19 cellular contexts compared by ENCODE assay signal in the genomic region with DNA sequence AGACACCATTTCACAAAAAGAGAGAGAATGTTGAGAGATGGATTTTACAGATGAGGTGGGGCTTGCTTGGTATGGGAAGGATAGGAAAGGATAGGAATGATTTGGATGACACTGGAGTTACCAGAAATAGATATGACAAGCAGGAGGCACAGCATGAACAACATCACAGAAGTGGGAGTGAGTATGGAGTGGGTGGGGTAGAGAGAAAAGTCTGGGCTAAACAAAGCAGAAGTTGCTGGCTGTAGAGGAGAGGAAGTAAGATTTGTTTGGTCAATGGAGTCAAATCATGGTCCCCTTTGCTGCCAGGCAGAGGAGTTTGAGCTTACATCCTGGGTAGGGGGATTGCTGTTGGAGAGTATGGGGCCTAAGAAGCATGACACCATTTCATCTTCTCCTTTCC.
"Had no signal": no experiment of that assay in that cellular context is flagged by ENCODE, and none has a peak within 500 bp of the region (broad histone marks: within the 10 kb centered on the region; RNA-seq: fewer than 3 reads in every experiment).

No MANE protein-coding gene starts in this region.

- H3K4me3 ChIP-seq: body of pancreas, esophagus squamous epithelium, heart right ventricle, ovary, right lobe of liver, smooth muscle cell, stomach had no signal

- H3K4me1 ChIP-seq: body of pancreas, esophagus squamous epithelium, stomach had no signal

- DNase-seq: activated CD4-positive, alpha-beta memory T cell treated with anti-CD3 and anti-CD28 coated beads, Interleukin-2, amount 10 ng/mL, durations not matched to agents 7 days and 5 days; activated CD4-positive, alpha-beta T cell treated with anti-CD3 and anti-CD28 coated beads for 4 hours; activated CD8-positive, alpha-beta memory T cell treated with anti-CD3 and anti-CD28 coated beads, Interleukin-2, amount 10 ng/mL, durations not matched to agents 7 days and 5 days; activated naive CD4-positive, alpha-beta T cell treated with Interleukin-2 at 50 U/mL for 16 hours; activated naive CD8-positive, alpha-beta T cell treated with anti-CD3 and anti-CD28 coated beads, Interleukin-2, amount 10 ng/mL, durations not matched to agents 7 days and 5 days; activated T-cell treated with anti-CD3 and anti-CD28 coated beads, Interleukin-2, amount 50 U/mL, for 1 hour; body of pancreas; effector memory CD8-positive, alpha-beta T cell; esophagus squamous epithelium; heart right ventricle; immature natural killer cell; kidney glomerular epithelial cell; mesendoderm; naive thymus-derived CD8-positive, alpha-beta T cell; ovary; right lobe of liver; stimulated activated CD4-positive, alpha-beta T cell treated with anti-CD3 and anti-CD28 coated beads, Interleukin-4, amount 100 ng/mL, for 1 hour; stomach had no signal

- H3K36me3 ChIP-seq: esophagus squamous epithelium, heart right ventricle, ovary, right lobe of liver, stomach had no signal

- H3K4me2 ChIP-seq: smooth muscle cell had no signal

- H3K27me3 ChIP-seq: esophagus squamous epithelium, heart right ventricle, ovary, right lobe of liver, stomach had no signal

- H3K9me3 ChIP-seq: body of pancreas, esophagus squamous epithelium, heart right ventricle, ovary, right lobe of liver, stomach had no signal

- H3K27ac ChIP-seq: body of pancreas, esophagus squamous epithelium, heart right ventricle, ovary, right lobe of liver, stomach had no signal
